In genomic region chr3:171874251-171874679, GRCh38 we compare ENCODE assay signal across 1 cellular context.
TF ChIP-seq lines count a peak whose summit lies in the region.

No MANE protein-coding gene starts in this region.

TF ChIP-seq in GM23338, 12 proteins besides CTCF, POLR2A, EP300 and RAD21 (continued from another document):
- TF ChIP-seq ZNF462 (CRISPR knock-in tag; IDR thresholded peaks at IDR 0.05) = no peak
TF ChIP-seq in GM23338: peak in this region for 0.
